16 cellular contexts compared by ENCODE assay signal in genomic region chr14:71221119-71221518, GRCh38.
DNase-seq lines count a peak whose midpoint lies in the region; ATAC-seq, FAIRE-seq and TF ChIP-seq lines count a peak whose summit lies in the region.
"Had no signal": no experiment of that assay in that cellular context is flagged by ENCODE, and none has a peak within 500 bp of the region (broad histone marks: within the 10 kb centered on the region; RNA-seq: fewer than 3 reads in every experiment).

No MANE protein-coding gene starts in this region.

- H3K4me1 ChIP-seq in CD8-positive, alpha-beta T cell (ENCODE audit: insufficient read depth, low read length), result no peaks in the 10 kb centered on the region

- no peaks in the 10 kb centered on the region for H3K27me3 Mint-ChIP-seq in progenitor cell of endocrine pancreas
- no peaks in the 10 kb centered on the region for H3K27me3 Mint-ChIP-seq in CD8-positive, alpha-beta T cell (ENCODE audit: low read depth)

- no peak for ATAC-seq in CD8-positive, alpha-beta T cell

- H3K27ac ChIP-seq in brain microvascular endothelial cell, result no peak overlapping the region
- no peak overlapping the region for H3K27ac ChIP-seq in CD8-positive, alpha-beta T cell (ENCODE audit: low read depth, low read length)
- H3K27ac ChIP-seq: C4-2B, HL-60 had no signal

- H3K4me3 Mint-ChIP-seq in progenitor cell of endocrine pancreas (ENCODE audit: low read depth), result no peak overlapping the region
- H3K4me3 Mint-ChIP-seq in CD8-positive, alpha-beta T cell, result no peak overlapping the region

- H3K36me3 ChIP-seq in brain microvascular endothelial cell (replicated peaks), result no peaks in the 10 kb centered on the region
- no peaks in the 10 kb centered on the region for H3K36me3 ChIP-seq in CD8-positive, alpha-beta T cell (ENCODE audit: insufficient read depth, low read length)

- DNase-seq in HTR-8/SVneo (ENCODE audit: insufficient read length, low spot score), result no peak
- no peak for DNase-seq in brain microvascular endothelial cell
- no peak for DNase-seq in progenitor cell of endocrine pancreas (ENCODE audit: low spot score, unreplicated experiment)
- no peak for DNase-seq in urothelium cell line (ENCODE audit: low spot score)
- no peak for DNase-seq in CD8-positive, alpha-beta T cell
- DNase-seq in NCI-H1417 (lab: John Stamatoyannopoulos, UW), result no peak
- no peak for DNase-seq in GDM1 (lab: John Stamatoyannopoulos, UW)
- DNase-seq: DMS 273 treated with DMSO at 0.1 percent for 48 hours, H7, MV-4-11, NCI-H1417 treated with DMSO at 0.1 percent for 48 hours, NCI-H2029 treated with DMSO at 0.1 percent for 48 hours, NCI-H748 treated with DMSO at 0.1 percent for 48 hours had no signal

- TF ChIP-seq CTCF in brain microvascular endothelial cell (IDR thresholded peaks at IDR 0.05; ENCODE audit: low read depth, low read length, missing control alignments) (peak; percentile 10), progenitor cell of endocrine pancreas (IDR thresholded peaks at IDR 0.05; ENCODE audit: unreplicated experiment) (peak; percentile 20)
- TF ChIP-seq CTCF in CD8-positive, alpha-beta T cell (IDR thresholded peaks at IDR 0.05), result no peak

- H3K4me3 ChIP-seq in brain microvascular endothelial cell (ENCODE audit: low read depth, low read length), result no peak overlapping the region
- no peak overlapping the region for H3K4me3 ChIP-seq in CD8-positive, alpha-beta T cell (ENCODE audit: low read depth, low read length)

- H3K9me3 Mint-ChIP-seq in progenitor cell of endocrine pancreas (ENCODE audit: low read depth), result peaks cover 13% of the 10 kb centered on the region
- peaks cover 7% of the 10 kb centered on the region for H3K9me3 Mint-ChIP-seq in CD8-positive, alpha-beta T cell

- H3K27me3 ChIP-seq in brain microvascular endothelial cell (replicated peaks), result no peaks in the 10 kb centered on the region
- no peaks in the 10 kb centered on the region for H3K27me3 ChIP-seq in CD8-positive, alpha-beta T cell (ENCODE audit: insufficient read depth, low read length)

- no peak overlapping the region for H3K27ac Mint-ChIP-seq in progenitor cell of endocrine pancreas
- no peak overlapping the region for H3K27ac Mint-ChIP-seq in CD8-positive, alpha-beta T cell

- CTCF ChIA-PET in CD8-positive, alpha-beta T cell (lab: Charles Lee), result no interaction called here

- H3K4me1 Mint-ChIP-seq in progenitor cell of endocrine pancreas (ENCODE audit: low read depth), result peaks cover 16% of the 10 kb centered on the region
- H3K4me1 Mint-ChIP-seq in CD8-positive, alpha-beta T cell (ENCODE audit: low read depth), result peaks cover 3% of the 10 kb centered on the region

- intact Hi-C loops in CD8-positive, alpha-beta T cell (cut with DNase I, micrococcal nuclease), result loop anchor here in 1 of 2 experiments (2.0 kb wide), 1 partner anchor 40 kb away; no protein-coding TSS in a partner anchor

- peak; percentile 95 for FAIRE-seq in HTR-8/SVneo (lab: Jason Lieb, UNC)
- FAIRE-seq in urothelium cell line (lab: Jason Lieb, UNC), result peak; percentile 9
- FAIRE-seq: GM12892 had no signal

- in situ Hi-C loops in brain microvascular endothelial cell (cut with HindIII; ENCODE audit: low pct_ligation_motif_present, low sequenced_read_pairs), result no loop called here

- POLR2A ChIA-PET in CD8-positive, alpha-beta T cell (lab: Charles Lee), result no interaction called here

- H3K9me3 ChIP-seq in CD8-positive, alpha-beta T cell (ENCODE audit: low read length), result no peaks in the 10 kb centered on the region

- peaks cover 1% of the 10 kb centered on the region for H3K36me3 Mint-ChIP-seq in progenitor cell of endocrine pancreas (ENCODE audit: insufficient read depth)
- H3K36me3 Mint-ChIP-seq in CD8-positive, alpha-beta T cell, result no peaks in the 10 kb centered on the region
